9 cellular contexts compared by ENCODE assay signal in the genomic region with DNA sequence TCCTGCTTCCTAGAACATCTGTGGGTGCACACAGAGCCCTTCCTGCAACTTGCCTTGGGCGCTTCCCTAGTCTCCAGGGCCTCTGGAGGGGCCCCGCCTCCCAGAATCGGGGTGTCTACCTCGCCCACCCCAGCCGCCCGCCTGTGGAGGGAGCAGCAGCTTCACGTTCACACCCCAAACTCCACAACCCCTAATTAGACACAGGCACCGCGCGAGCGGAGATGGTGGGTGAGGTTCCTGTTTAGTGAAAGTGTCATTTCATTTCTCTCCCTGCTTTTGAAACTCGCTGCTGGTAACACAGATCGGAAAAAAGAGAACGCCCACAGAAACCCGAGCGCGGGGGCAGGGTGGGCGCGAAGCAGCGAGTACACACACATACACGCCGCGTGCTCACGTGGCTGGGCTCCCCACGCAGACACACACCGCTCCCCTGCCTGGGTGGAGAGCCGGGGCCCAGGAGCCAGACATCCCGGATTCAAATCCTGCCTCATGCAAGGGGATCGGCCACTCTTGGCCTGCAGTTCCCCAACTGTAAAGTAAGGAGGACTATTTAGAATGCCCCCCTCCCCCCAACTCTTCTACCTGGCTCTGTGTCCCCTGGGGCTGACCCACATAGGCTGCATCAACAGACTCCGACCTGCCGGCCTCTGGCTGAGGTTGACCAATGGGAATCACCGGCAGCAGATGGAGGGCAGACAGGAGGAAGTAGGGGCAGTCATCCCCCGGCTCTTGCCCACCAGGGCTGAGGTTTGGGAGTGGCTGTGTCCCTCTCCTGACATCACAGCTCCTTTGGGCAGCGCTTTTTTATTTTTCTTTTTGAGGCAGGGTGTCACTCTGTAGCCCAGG.
DNase-seq lines count a peak whose midpoint lies in the region; ATAC-seq, FAIRE-seq and TF ChIP-seq lines count a peak whose summit lies in the region.
"Had no signal": no experiment of that assay in that cellular context is flagged by ENCODE, and none has a peak within 500 bp of the region (broad histone marks: within the 10 kb centered on the region; RNA-seq: fewer than 3 reads in every experiment).

No MANE protein-coding gene starts in this region.

- H3K4me1 ChIP-seq in stomach, result peaks cover 0 to 12% (median 9%) of the 10 kb centered on the region in 4 donors

- ATAC-seq in WTC11 (peak; percentile 34), GM18858 (IDR thresholded peaks at IDR 0.05; ENCODE audit: unreplicated experiment) (no peak)

- H3K4me3 Mint-ChIP-seq in WTC11, result no peak overlapping the region
- H3K4me3 Mint-ChIP-seq in dendritic cell treated with granulocyte-macrophage colony-stimulating factor and Interleukin-4, amounts not matched to agents 40 ng/mL and 50 ng/mL, for 4 days, result peak overlapping the region; percentile 48

- TF ChIP-seq EP300 in stomach (IDR thresholded peaks at IDR 0.05), result no peak

- peaks cover 16% of the 10 kb centered on the region for H3K4me1 Mint-ChIP-seq in WTC11
- peaks cover 56% of the 10 kb centered on the region for H3K4me1 Mint-ChIP-seq in dendritic cell treated with granulocyte-macrophage colony-stimulating factor and Interleukin-4, amounts not matched to agents 40 ng/mL and 50 ng/mL, for 4 days (ENCODE audit: low read depth)

- DNase-seq in GM12891 (ENCODE audit: insufficient read length, low spot score) (peak; percentile 44), WTC11 (ENCODE audit: low spot score) (no peak), stomach (no peak), SK-N-DZ (ENCODE audit: low spot score) (no peak), KG1 (lab: John Stamatoyannopoulos, UW) (no peak)
- peak; percentile 62 to 91 for DNase-seq in stimulated activated CD4-positive, alpha-beta T cell treated with anti-CD3 and anti-CD28 coated beads, Interleukin-4, amount 100 ng/mL, for 4 hours

- H3K27ac Mint-ChIP-seq in WTC11, result no peak overlapping the region
- peak overlapping the region; percentile 66 for H3K27ac Mint-ChIP-seq in dendritic cell treated with granulocyte-macrophage colony-stimulating factor and Interleukin-4, amounts not matched to agents 40 ng/mL and 50 ng/mL, for 4 days

- H3K9me3 ChIP-seq in stomach, result peaks cover 0 to 15% (median 9%) of the 10 kb centered on the region in 4 donors

- H3K36me3 Mint-ChIP-seq in WTC11, result peaks cover 21% of the 10 kb centered on the region
- H3K36me3 Mint-ChIP-seq in dendritic cell treated with granulocyte-macrophage colony-stimulating factor and Interleukin-4, amounts not matched to agents 40 ng/mL and 50 ng/mL, for 4 days (ENCODE audit: low read depth), result peaks cover 6% of the 10 kb centered on the region

- H3K36me3 ChIP-seq in stomach, result no peaks in the 10 kb centered on the region

- WGBS in stomach, 5 donors, result 39 to 68% (median 54%) methylated on average over 29 to 34 of the region's 34 CpGs

- H3K9me3 Mint-ChIP-seq in WTC11, result peaks cover 29% of the 10 kb centered on the region
- H3K9me3 Mint-ChIP-seq in dendritic cell treated with granulocyte-macrophage colony-stimulating factor and Interleukin-4, amounts not matched to agents 40 ng/mL and 50 ng/mL, for 4 days, result peaks cover 16% of the 10 kb centered on the region

- peak overlapping the region in 1 of 4 donors; percentile 5 for H3K4me3 ChIP-seq in stomach

- H3K27ac ChIP-seq in stomach, result peak overlapping the region in 1 of 5 donors; percentile 12

- intact Hi-C loops in dendritic cell treated with granulocyte-macrophage colony-stimulating factor and Interleukin-4, amounts not matched to agents 40 ng/mL and 50 ng/mL, for 4 days (cut with micrococcal nuclease), result loop anchor here (1.0 kb wide), 1 partner anchor 9 kb away; no protein-coding TSS in a partner anchor
- intact Hi-C loops in stomach (cut with DNase I; ENCODE audit: low total_unique reads), result no loop called here

- CTCF ChIA-PET in WTC11 (lab: Charles Lee), result no interaction called here

- POLR2A ChIA-PET in WTC11 (lab: Charles Lee), result interaction anchor here (0.6 kb wide), 1 partner anchor 389 kb away, joined by 3 read pairs; no protein-coding TSS in a partner anchor

- TF ChIP-seq CTCF in WTC11 (IDR thresholded peaks at IDR 0.05) (no peak), stomach (IDR thresholded peaks at IDR 0.05) (no peak)

- TF ChIP-seq POLR2A in GM12891 (IDR thresholded peaks at IDR 0.05; ENCODE audit: low read depth, low read length) (no peak), stomach (IDR thresholded peaks at IDR 0.05) (no peak)

- peaks cover 6% of the 10 kb centered on the region for H3K27me3 Mint-ChIP-seq in WTC11 (ENCODE audit: low read depth)
- peaks cover 51% of the 10 kb centered on the region for H3K27me3 Mint-ChIP-seq in dendritic cell treated with granulocyte-macrophage colony-stimulating factor and Interleukin-4, amounts not matched to agents 40 ng/mL and 50 ng/mL, for 4 days

- peak; percentile 45 for FAIRE-seq in GM12891 (lab: Jason Lieb, UNC)
- FAIRE-seq: colon had no signal

- no peaks in the 10 kb centered on the region for H3K27me3 ChIP-seq in stomach

TF ChIP-seq in GM12891, 5 proteins besides CTCF, POLR2A, EP300 and RAD21:
- TF ChIP-seq PAX5 (IDR thresholded peaks at IDR 0.05; ENCODE audit: insufficient read depth, low read length, severe bottlenecking) (no peak), POU2F2 (IDR thresholded peaks at IDR 0.05; ENCODE audit: low read depth, low read length) (no peak), SPI1 (IDR thresholded peaks at IDR 0.05; ENCODE audit: low read depth, low read length) (no peak), POLR2AphosphoS5 (IDR thresholded peaks at IDR 0.05; ENCODE audit: low read depth, low read length) (no peak), TAF1 (IDR thresholded peaks at IDR 0.05; ENCODE audit: low read depth, low read length) (no peak)

TF ChIP-seq in WTC11, 78 proteins besides CTCF, POLR2A, EP300 and RAD21:
- no peak for TF ChIP-seq GTF2I (CRISPR knock-in tag; conservative IDR thresholded peaks at IDR 0.05)
- TF ChIP-seq, protein P1, sequence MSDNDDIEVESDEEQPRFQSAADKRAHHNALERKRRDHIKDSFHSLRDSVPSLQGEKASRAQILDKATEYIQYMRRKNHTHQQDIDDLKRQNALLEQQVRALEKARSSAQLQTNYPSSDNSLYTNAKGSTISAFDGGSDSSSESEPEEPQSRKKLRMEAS (CRISPR knock-in tag; IDR thresholded peaks at IDR 0.05), result 0 out of 2 replicates have a peak, but pooled peaks have one; percentile 27
- no peak for TF ChIP-seq ZNF416 (CRISPR knock-in tag; IDR thresholded peaks at IDR 0.05)
- TF ChIP-seq NFYB (CRISPR knock-in tag; conservative IDR thresholded peaks at IDR 0.05; ENCODE audit: low read depth), result peak; percentile 8; the same call in 1 of the 2 replicates

Comparison
In these comparisons a context has a peak if more than half of its experiments do, and no peak if none do; other contexts are left out.
1. DNase-seq: peak in GM12891 (single experiment) and stimulated activated CD4-positive, alpha-beta T cell treated with anti-CD3 and anti-CD28 coated beads, Interleukin-4, amount 100 ng/mL, for 4 hours (2 of 2); none in WTC11 (single experiment), stomach (single experiment), SK-N-DZ (single experiment) and KG1 (single experiment).